In the genomic region with DNA sequence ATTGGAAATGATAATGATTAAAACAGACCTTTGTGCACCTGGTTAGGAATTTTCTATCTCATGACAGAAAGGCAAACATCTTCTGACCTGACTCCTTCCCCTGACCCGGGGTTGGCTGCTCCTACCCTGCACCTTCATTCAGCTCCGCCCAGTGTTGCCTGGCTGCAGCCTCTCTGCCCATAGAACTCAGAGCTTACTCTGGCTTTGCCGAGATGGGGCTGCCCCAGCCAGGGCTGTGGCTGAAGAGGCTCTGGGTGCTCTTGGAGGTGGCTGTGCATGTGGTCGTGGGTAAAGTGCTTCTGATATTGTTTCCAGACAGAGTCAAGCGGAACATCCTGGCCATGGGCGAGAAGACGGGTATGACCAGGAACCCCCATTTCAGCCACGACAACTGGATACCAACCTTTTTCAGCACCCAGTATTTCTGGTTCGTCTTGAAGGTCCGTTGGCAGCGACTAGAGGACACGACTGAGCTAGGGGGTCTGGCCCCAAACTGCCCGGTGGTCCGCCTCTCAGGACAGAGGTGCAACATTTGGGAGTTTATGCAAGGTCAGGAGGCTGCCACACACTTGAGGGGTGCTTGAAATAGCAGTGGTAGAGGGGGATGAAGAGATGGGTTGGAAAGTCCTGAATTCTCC, we compare ENCODE assay signal across 1 cellular context.
TF ChIP-seq lines count a peak whose summit lies in the region.

A gene (plus strand): TSS at position 189 of the 638 bp plus-strand sequence. CDS start 24 bp downstream, at position 213.

TF ChIP-seq in HepG2, 621 proteins besides CTCF, POLR2A, EP300 and RAD21 (continued from another document and continues in another):
- TF ChIP-seq, protein P1, sequence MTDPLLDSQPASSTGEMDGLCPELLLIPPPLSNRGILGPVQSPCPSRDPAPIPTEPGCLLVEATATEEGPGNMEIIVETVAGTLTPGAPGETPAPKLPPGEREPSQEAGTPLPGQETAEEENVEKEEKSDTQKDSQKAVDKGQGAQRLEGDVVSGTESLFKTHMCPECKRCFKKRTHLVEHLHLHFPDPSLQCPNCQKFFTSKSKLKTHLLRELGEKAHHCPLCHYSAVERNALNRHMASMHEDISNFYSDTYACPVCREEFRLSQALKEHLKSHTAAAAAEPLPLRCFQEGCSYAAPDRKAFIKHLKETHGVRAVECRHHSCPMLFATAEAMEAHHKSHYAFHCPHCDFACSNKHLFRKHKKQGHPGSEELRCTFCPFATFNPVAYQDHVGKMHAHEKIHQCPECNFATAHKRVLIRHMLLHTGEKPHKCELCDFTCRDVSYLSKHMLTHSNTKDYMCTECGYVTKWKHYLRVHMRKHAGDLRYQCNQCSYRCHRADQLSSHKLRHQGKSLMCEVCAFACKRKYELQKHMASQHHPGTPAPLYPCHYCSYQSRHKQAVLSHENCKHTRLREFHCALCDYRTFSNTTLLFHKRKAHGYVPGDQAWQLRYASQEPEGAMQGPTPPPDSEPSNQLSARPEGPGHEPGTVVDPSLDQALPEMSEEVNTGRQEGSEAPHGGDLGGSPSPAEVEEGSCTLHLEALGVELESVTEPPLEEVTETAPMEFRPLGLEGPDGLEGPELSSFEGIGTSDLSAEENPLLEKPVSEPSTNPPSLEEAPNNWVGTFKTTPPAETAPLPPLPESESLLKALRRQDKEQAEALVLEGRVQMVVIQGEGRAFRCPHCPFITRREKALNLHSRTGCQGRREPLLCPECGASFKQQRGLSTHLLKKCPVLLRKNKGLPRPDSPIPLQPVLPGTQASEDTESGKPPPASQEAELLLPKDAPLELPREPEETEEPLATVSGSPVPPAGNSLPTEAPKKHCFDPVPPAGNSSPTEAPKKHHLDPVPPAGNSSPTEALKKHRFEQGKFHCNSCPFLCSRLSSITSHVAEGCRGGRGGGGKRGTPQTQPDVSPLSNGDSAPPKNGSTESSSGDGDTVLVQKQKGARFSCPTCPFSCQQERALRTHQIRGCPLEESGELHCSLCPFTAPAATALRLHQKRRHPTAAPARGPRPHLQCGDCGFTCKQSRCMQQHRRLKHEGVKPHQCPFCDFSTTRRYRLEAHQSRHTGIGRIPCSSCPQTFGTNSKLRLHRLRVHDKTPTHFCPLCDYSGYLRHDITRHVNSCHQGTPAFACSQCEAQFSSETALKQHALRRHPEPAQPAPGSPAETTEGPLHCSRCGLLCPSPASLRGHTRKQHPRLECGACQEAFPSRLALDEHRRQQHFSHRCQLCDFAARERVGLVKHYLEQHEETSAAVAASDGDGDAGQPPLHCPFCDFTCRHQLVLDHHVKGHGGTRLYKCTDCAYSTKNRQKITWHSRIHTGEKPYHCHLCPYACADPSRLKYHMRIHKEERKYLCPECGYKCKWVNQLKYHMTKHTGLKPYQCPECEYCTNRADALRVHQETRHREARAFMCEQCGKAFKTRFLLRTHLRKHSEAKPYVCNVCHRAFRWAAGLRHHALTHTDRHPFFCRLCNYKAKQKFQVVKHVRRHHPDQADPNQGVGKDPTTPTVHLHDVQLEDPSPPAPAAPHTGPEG (CRISPR knock-in tag; IDR thresholded peaks at IDR 0.05) = no peak
- TF ChIP-seq SNAI1 (CRISPR knock-in tag; IDR thresholded peaks at IDR 0.05; ENCODE audit: borderline replicate concordance) (no peak), ZNF713 (CRISPR knock-in tag; IDR thresholded peaks at IDR 0.05) (no peak), NPAS2 (CRISPR knock-in tag; IDR thresholded peaks at IDR 0.05; ENCODE audit: borderline replicate concordance) (no peak), ZNF777 (CRISPR knock-in tag; IDR thresholded peaks at IDR 0.05) (no peak), TARDBP (CRISPR knock-in tag; IDR thresholded peaks at IDR 0.05) (0 out of 2 replicates have a peak, but pooled peaks have one; percentile 32), BRD4 (CRISPR knock-in tag; IDR thresholded peaks at IDR 0.05) (peak; percentile 19; the same call in 1 of the 2 replicates), HCFC1 (IDR thresholded peaks at IDR 0.05; ENCODE audit: low read depth, low read length) (no peak), MIXL1 (CRISPR knock-in tag; IDR thresholded peaks at IDR 0.05) (no peak), TCF7 (IDR thresholded peaks at IDR 0.05; ENCODE audit: low read depth) (no peak), RXRB (CRISPR knock-in tag; IDR thresholded peaks at IDR 0.05; ENCODE audit: borderline replicate concordance) (no peak), ZBTB20 (CRISPR knock-in tag; IDR thresholded peaks at IDR 0.05; ENCODE audit: borderline replicate concordance, low read depth) (no peak), KAT8 (CRISPR knock-in tag; IDR thresholded peaks at IDR 0.05) (no peak), ZBTB7B (CRISPR knock-in tag; IDR thresholded peaks at IDR 0.05) (no peak), FOXK1 (CRISPR knock-in tag; IDR thresholded peaks at IDR 0.05; ENCODE audit: borderline replicate concordance, low read depth) (no peak), KDM1A (CRISPR knock-in tag; IDR thresholded peaks at IDR 0.05) (no peak), FIP1L1 (IDR thresholded peaks at IDR 0.05; ENCODE audit: borderline replicate concordance, insufficient read depth, low read depth, low read length) (no peak), GTF2F1 (IDR thresholded peaks at IDR 0.05; ENCODE audit: low read length) (no peak)
- TF ChIP-seq, protein P2, sequence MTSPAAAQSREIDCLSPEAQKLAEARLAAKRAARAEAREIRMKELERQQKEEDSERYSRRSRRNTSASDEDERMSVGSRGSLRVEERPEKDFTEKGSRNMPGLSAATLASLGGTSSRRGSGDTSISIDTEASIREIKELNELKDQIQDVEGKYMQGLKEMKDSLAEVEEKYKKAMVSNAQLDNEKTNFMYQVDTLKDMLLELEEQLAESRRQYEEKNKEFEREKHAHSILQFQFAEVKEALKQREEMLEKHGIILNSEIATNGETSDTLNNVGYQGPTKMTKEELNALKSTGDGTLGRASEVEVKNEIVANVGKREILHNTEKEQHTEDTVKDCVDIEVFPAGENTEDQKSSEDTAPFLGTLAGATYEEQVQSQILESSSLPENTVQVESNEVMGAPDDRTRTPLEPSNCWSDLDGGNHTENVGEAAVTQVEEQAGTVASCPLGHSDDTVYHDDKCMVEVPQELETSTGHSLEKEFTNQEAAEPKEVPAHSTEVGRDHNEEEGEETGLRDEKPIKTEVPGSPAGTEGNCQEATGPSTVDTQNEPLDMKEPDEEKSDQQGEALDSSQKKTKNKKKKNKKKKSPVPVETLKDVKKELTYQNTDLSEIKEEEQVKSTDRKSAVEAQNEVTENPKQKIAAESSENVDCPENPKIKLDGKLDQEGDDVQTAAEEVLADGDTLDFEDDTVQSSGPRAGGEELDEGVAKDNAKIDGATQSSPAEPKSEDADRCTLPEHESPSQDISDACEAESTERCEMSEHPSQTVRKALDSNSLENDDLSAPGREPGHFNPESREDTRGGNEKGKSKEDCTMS (CRISPR knock-in tag; conservative IDR thresholded peaks at IDR 0.05) = no peak
- TF ChIP-seq, protein P3, sequence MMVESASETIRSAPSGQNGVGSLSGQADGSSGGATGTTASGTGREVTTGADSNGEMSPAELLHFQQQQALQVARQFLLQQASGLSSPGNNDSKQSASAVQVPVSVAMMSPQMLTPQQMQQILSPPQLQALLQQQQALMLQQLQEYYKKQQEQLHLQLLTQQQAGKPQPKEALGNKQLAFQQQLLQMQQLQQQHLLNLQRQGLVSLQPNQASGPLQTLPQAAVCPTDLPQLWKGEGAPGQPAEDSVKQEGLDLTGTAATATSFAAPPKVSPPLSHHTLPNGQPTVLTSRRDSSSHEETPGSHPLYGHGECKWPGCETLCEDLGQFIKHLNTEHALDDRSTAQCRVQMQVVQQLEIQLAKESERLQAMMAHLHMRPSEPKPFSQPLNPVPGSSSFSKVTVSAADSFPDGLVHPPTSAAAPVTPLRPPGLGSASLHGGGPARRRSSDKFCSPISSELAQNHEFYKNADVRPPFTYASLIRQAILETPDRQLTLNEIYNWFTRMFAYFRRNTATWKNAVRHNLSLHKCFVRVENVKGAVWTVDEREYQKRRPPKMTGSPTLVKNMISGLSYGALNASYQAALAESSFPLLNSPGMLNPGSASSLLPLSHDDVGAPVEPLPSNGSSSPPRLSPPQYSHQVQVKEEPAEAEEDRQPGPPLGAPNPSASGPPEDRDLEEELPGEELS (CRISPR knock-in tag; IDR thresholded peaks at IDR 0.05) = no peak
- TF ChIP-seq, protein P4, sequence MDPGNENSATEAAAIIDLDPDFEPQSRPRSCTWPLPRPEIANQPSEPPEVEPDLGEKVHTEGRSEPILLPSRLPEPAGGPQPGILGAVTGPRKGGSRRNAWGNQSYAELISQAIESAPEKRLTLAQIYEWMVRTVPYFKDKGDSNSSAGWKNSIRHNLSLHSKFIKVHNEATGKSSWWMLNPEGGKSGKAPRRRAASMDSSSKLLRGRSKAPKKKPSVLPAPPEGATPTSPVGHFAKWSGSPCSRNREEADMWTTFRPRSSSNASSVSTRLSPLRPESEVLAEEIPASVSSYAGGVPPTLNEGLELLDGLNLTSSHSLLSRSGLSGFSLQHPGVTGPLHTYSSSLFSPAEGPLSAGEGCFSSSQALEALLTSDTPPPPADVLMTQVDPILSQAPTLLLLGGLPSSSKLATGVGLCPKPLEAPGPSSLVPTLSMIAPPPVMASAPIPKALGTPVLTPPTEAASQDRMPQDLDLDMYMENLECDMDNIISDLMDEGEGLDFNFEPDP (CRISPR knock-in tag; conservative IDR thresholded peaks at IDR 0.05) = no peak
- TF ChIP-seq, protein P5, sequence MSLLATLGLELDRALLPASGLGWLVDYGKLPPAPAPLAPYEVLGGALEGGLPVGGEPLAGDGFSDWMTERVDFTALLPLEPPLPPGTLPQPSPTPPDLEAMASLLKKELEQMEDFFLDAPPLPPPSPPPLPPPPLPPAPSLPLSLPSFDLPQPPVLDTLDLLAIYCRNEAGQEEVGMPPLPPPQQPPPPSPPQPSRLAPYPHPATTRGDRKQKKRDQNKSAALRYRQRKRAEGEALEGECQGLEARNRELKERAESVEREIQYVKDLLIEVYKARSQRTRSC (CRISPR knock-in tag; IDR thresholded peaks at IDR 0.05; ENCODE audit: low read depth) = no peak
- TF ChIP-seq, protein P6, sequence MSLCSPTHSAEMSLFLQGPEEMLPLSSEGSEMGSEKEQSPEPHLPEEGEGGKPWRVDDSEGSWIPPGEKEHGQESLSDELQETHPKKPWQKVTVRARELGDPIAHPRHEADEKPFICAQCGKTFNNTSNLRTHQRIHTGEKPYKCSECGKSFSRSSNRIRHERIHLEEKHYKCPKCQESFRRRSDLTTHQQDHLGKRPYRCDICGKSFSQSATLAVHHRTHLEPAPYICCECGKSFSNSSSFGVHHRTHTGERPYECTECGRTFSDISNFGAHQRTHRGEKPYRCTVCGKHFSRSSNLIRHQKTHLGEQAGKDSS (CRISPR knock-in tag; IDR thresholded peaks at IDR 0.05; ENCODE audit: borderline replicate concordance, low read depth) = no peak
- TF ChIP-seq, protein P7, sequence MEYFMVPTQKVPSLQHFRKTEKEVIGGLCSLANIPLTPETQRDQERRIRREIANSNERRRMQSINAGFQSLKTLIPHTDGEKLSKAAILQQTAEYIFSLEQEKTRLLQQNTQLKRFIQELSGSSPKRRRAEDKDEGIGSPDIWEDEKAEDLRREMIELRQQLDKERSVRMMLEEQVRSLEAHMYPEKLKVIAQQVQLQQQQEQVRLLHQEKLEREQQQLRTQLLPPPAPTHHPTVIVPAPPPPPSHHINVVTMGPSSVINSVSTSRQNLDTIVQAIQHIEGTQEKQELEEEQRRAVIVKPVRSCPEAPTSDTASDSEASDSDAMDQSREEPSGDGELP (IDR thresholded peaks at IDR 0.05; ENCODE audit: borderline replicate concordance, low read depth) = no peak
- TF ChIP-seq, protein P8, sequence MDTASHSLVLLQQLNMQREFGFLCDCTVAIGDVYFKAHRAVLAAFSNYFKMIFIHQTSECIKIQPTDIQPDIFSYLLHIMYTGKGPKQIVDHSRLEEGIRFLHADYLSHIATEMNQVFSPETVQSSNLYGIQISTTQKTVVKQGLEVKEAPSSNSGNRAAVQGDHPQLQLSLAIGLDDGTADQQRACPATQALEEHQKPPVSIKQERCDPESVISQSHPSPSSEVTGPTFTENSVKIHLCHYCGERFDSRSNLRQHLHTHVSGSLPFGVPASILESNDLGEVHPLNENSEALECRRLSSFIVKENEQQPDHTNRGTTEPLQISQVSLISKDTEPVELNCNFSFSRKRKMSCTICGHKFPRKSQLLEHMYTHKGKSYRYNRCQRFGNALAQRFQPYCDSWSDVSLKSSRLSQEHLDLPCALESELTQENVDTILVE (CRISPR knock-in tag; IDR thresholded peaks at IDR 0.05) = no peak
- TF ChIP-seq, protein P9, sequence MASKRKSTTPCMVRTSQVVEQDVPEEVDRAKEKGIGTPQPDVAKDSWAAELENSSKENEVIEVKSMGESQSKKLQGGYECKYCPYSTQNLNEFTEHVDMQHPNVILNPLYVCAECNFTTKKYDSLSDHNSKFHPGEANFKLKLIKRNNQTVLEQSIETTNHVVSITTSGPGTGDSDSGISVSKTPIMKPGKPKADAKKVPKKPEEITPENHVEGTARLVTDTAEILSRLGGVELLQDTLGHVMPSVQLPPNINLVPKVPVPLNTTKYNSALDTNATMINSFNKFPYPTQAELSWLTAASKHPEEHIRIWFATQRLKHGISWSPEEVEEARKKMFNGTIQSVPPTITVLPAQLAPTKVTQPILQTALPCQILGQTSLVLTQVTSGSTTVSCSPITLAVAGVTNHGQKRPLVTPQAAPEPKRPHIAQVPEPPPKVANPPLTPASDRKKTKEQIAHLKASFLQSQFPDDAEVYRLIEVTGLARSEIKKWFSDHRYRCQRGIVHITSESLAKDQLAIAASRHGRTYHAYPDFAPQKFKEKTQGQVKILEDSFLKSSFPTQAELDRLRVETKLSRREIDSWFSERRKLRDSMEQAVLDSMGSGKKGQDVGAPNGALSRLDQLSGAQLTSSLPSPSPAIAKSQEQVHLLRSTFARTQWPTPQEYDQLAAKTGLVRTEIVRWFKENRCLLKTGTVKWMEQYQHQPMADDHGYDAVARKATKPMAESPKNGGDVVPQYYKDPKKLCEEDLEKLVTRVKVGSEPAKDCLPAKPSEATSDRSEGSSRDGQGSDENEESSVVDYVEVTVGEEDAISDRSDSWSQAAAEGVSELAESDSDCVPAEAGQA (IDR thresholded peaks at IDR 0.05; ENCODE audit: low read depth) = no peak
- TF ChIP-seq, protein P9 (CRISPR knock-in tag; IDR thresholded peaks at IDR 0.05; ENCODE audit: borderline replicate concordance) = no peak; the same call in 1 of the 2 replicates
- TF ChIP-seq, protein P10, sequence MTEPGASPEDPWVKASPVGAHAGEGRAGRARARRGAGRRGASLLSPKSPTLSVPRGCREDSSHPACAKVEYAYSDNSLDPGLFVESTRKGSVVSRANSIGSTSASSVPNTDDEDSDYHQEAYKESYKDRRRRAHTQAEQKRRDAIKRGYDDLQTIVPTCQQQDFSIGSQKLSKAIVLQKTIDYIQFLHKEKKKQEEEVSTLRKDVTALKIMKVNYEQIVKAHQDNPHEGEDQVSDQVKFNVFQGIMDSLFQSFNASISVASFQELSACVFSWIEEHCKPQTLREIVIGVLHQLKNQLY (CRISPR knock-in tag; IDR thresholded peaks at IDR 0.05) = no peak
